In the genomic region with DNA sequence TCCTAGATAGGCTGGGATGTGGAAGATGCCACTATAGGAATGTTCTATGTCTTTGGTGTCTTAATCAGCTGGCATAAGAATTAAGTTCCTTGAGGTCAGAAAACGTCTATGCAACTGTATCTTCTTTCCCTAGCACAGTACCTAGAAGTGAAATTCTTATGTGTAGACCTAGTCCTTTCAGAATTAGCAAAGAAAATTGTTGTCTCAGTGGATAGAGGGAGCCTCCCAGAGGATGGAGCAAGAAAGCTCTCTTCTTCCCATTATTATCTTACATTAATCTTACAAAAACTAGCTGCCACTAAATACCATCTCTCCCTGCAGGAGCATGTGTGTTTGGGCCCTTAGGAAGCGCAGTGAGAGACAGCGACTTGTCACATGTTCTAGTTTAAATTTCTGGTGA, we compare ENCODE assay signal across 1 cellular context.
TF ChIP-seq lines count a peak whose summit lies in the region.

No MANE protein-coding gene starts in this region.

TF ChIP-seq in endothelial cell of umbilical vein, 7 proteins besides CTCF, POLR2A, EP300 and RAD21:
- TF ChIP-seq POLR2AphosphoS5 (IDR thresholded peaks at IDR 0.05; ENCODE audit: insufficient read depth, low read depth, low read length) (no peak), GATA2 (IDR thresholded peaks at IDR 0.05; ENCODE audit: insufficient read depth, insufficient read length, low read depth, low read length) (no peak), JUN (IDR thresholded peaks at IDR 0.05; ENCODE audit: borderline replicate concordance, insufficient read depth, insufficient read length, low read depth) (no peak), FOS (IDR thresholded peaks at IDR 0.05; ENCODE audit: borderline replicate concordance, insufficient read depth, low read length) (no peak), EZH2 (IDR thresholded peaks at IDR 0.05; ENCODE audit: borderline replicate concordance, low read depth, low read length, severe bottlenecking) (no peak), MYC (IDR thresholded peaks at IDR 0.05; ENCODE audit: low read depth, low read length) (no peak)
- TF ChIP-seq, protein P1, sequence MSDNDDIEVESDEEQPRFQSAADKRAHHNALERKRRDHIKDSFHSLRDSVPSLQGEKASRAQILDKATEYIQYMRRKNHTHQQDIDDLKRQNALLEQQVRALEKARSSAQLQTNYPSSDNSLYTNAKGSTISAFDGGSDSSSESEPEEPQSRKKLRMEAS (IDR thresholded peaks at IDR 0.05; ENCODE audit: insufficient read depth, insufficient read length), result no peak
